34 cellular contexts compared by ENCODE assay signal in the genomic region with DNA sequence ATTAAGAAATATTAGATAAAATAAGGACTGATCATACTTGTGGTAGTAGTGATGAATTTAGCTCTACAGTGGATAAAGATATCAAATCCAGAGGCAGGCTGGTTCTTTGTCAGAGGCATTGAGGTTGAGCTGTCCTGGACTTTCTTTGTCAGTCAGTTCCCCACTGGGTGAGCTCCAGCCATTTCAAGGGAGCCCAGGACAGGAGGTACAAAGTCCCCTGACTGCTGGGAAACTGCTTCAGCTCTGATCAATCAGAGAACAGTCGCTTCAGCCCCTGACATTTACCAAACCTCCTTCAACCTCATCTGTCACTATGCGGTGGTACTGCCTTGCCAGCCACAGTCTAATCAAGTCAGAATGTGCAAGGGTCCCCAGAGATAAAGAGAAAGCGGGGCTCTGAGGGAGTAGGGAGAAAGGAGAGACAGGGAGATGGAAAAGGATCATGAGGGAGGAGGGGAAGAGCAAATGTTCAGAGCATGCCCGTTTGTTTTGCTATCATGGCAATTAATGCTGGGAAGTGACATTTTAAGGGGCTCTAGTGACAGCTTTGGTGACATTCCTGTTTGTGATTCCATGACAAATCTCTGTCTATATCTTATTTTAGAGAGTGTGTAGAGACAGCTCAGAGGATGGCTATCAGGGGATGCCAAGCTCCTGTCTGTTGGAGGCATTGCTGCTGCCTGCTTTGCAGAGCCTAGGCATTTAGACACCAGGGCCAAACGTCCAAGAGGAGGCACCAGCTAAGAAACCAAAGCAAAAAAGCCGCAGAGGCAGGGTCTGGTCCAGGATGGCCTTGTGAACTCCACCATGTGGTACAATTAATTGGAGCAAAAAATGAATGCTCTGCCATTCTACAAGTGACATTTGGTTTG.
"Had no signal": no experiment of that assay in that cellular context is flagged by ENCODE, and none has a peak within 500 bp of the region (broad histone marks: within the 10 kb centered on the region; RNA-seq: fewer than 3 reads in every experiment).

No MANE protein-coding gene starts in this region.

- H3K4me3 Mint-ChIP-seq: activated CD8-positive, alpha-beta memory T cell treated with anti-CD3 and anti-CD28 coated beads, Interleukin-2, amount 10 ng/mL, durations not matched to agents 7 days and 5 days; activated CD8-positive, alpha-beta T cell treated with anti-CD3 and anti-CD28 coated beads for 36 hours; activated naive CD8-positive, alpha-beta T cell; natural killer cell treated with Interleukin-12 subunit alpha and Interleukin-12 subunit beta and Interleukin-15 and Interleukin-18, amount 100 ng/mL, for 72 hours; stimulated activated memory B cell treated with anti-CD40 and anti-IgM and Interleukin-4, amounts not matched to agents 10 μg/mL and 1 μg/mL and 100 μg/mL, for 72 hours; stimulated activated naive CD8-positive, alpha-beta T cell treated with anti-CD3 and anti-CD28 coated beads, Interleukin-15, amount 100 ng/mL, for 72 hours; T-helper 17 cell had no signal

- H3K4me2 ChIP-seq: smooth muscle cell had no signal

- H3K27me3 ChIP-seq: body of pancreas, cardiac muscle cell, colonic mucosa, gastrocnemius medialis, neutrophil, sigmoid colon, upper lobe of left lung, vagina had no signal

- H3K36me3 Mint-ChIP-seq: activated CD8-positive, alpha-beta memory T cell treated with anti-CD3 and anti-CD28 coated beads, Interleukin-2, amount 10 ng/mL, durations not matched to agents 7 days and 5 days; activated naive CD8-positive, alpha-beta T cell; natural killer cell treated with Interleukin-12 subunit alpha and Interleukin-12 subunit beta and Interleukin-15 and Interleukin-18, amount 100 ng/mL, for 72 hours; stimulated activated memory B cell treated with anti-CD40 and anti-IgM and Interleukin-4, amounts not matched to agents 10 μg/mL and 1 μg/mL and 100 μg/mL, for 72 hours had no signal

- H3K4me1 Mint-ChIP-seq: activated CD8-positive, alpha-beta memory T cell treated with anti-CD3 and anti-CD28 coated beads, Interleukin-2, amount 10 ng/mL, durations not matched to agents 7 days and 5 days; stimulated activated memory B cell treated with anti-CD40 and anti-IgM and Interleukin-4, amounts not matched to agents 10 μg/mL and 1 μg/mL and 100 μg/mL, for 72 hours; stimulated activated naive CD8-positive, alpha-beta T cell treated with anti-CD3 and anti-CD28 coated beads, Interleukin-15, amount 100 ng/mL, for 72 hours; T-helper 17 cell had no signal

- H3K9me3 ChIP-seq: body of pancreas, colonic mucosa, gastrocnemius medialis, lower lobe of right lung, mucosa of descending colon, neutrophil, sigmoid colon, upper lobe of left lung, vagina had no signal

- H3K4me1 ChIP-seq: body of pancreas, colonic mucosa, gastrocnemius medialis, lower lobe of right lung, sigmoid colon, upper lobe of left lung, vagina had no signal

- H3K27ac ChIP-seq: body of pancreas, cardiac muscle cell, colonic mucosa, epithelial cell of prostate, gastrocnemius medialis, lower lobe of right lung, neutrophil, sigmoid colon, upper lobe of left lung, vagina, WERI-Rb-1 had no signal

- DNase-seq: activated CD4-positive, alpha-beta T cell treated with anti-CD3 and anti-CD28 coated beads, Interleukin-2, amount 50 U/mL, for 1 hour; activated CD4-positive, CD25-positive, alpha-beta regulatory T cell treated with anti-CD3 and anti-CD28 coated beads, Interleukin-2, amount 50 U/mL, for 72 hours; activated CD8-positive, alpha-beta memory T cell treated with anti-CD3 and anti-CD28 coated beads, Interleukin-2, amount 10 ng/mL, durations not matched to agents 7 days and 5 days; activated CD8-positive, alpha-beta T cell treated with anti-CD3 and anti-CD28 coated beads for 36 hours; activated naive CD4-positive, alpha-beta T cell treated with Interleukin-2 at 50 U/mL for 16 hours; activated T-cell treated with anti-CD3 and anti-CD28 coated beads, Interleukin-2, amount 50 U/mL, for 48 hours; body of pancreas; cerebellar nuclear complex; colonic mucosa; effector CD8-positive, alpha-beta T cell; gastrocnemius medialis; hippocampal formation; kidney; left colon; lower lobe of right lung; mesendoderm; mucosa of descending colon; sigmoid colon; stimulated activated CD4-positive, alpha-beta T cell treated with anti-CD3 and anti-CD28 coated beads, Interleukin-1b, Interleukin-23, amount 100 ng/mL, for 48 hours; stimulated activated CD4-positive, alpha-beta T cell treated with anti-CD3 and anti-CD28 coated beads, Interleukin-4, amount 100 ng/mL, for 4 hours; stimulated activated CD8-positive, alpha-beta memory T cell treated with anti-CD3 and anti-CD28 coated beads, Interleukin-4, amount 100 ng/mL, for 48 hours; stimulated activated naive CD8-positive, alpha-beta T cell treated with anti-CD3 and anti-CD28 coated beads, Interleukin-15, amount 100 ng/mL, for 72 hours; T-helper 17 cell; T1000; upper lobe of left lung; WERI-Rb-1 had no signal

- H3K4me3 ChIP-seq: body of pancreas, cardiac muscle cell, colonic mucosa, gastrocnemius medialis, lower lobe of right lung, mucosa of descending colon, sigmoid colon, smooth muscle cell, upper lobe of left lung, vagina had no signal

- ATAC-seq: activated CD8-positive, alpha-beta memory T cell treated with anti-CD3 and anti-CD28 coated beads, Interleukin-2, amount 10 ng/mL, durations not matched to agents 7 days and 5 days; activated CD8-positive, alpha-beta T cell treated with anti-CD3 and anti-CD28 coated beads for 36 hours; body of pancreas; gastrocnemius medialis; left colon; lower lobe of right lung; mucosa of descending colon; natural killer cell treated with Interleukin-12 subunit alpha and Interleukin-12 subunit beta and Interleukin-15 and Interleukin-18, amount 100 ng/mL, for 72 hours; stimulated activated memory B cell treated with anti-CD40 and anti-IgM and Interleukin-4, amounts not matched to agents 10 μg/mL and 1 μg/mL and 100 μg/mL, for 72 hours; stimulated activated naive CD8-positive, alpha-beta T cell treated with anti-CD3 and anti-CD28 coated beads, Interleukin-15, amount 100 ng/mL, for 72 hours; T-helper 17 cell had no signal

- H3K27me3 Mint-ChIP-seq: activated CD8-positive, alpha-beta memory T cell treated with anti-CD3 and anti-CD28 coated beads, Interleukin-2, amount 10 ng/mL, durations not matched to agents 7 days and 5 days; activated CD8-positive, alpha-beta T cell treated with anti-CD3 and anti-CD28 coated beads for 36 hours; natural killer cell treated with Interleukin-12 subunit alpha and Interleukin-12 subunit beta and Interleukin-15 and Interleukin-18, amount 100 ng/mL, for 72 hours; stimulated activated memory B cell treated with anti-CD40 and anti-IgM and Interleukin-4, amounts not matched to agents 10 μg/mL and 1 μg/mL and 100 μg/mL, for 72 hours; stimulated activated naive CD8-positive, alpha-beta T cell treated with anti-CD3 and anti-CD28 coated beads, Interleukin-15, amount 100 ng/mL, for 72 hours; T-helper 17 cell had no signal

- H3K36me3 ChIP-seq: cardiac muscle cell, colonic mucosa, gastrocnemius medialis, lower lobe of right lung, neutrophil, sigmoid colon, upper lobe of left lung, vagina had no signal

- H3K27ac Mint-ChIP-seq: activated CD8-positive, alpha-beta memory T cell treated with anti-CD3 and anti-CD28 coated beads, Interleukin-2, amount 10 ng/mL, durations not matched to agents 7 days and 5 days; activated CD8-positive, alpha-beta T cell treated with anti-CD3 and anti-CD28 coated beads for 36 hours; activated naive CD8-positive, alpha-beta T cell; natural killer cell treated with Interleukin-12 subunit alpha and Interleukin-12 subunit beta and Interleukin-15 and Interleukin-18, amount 100 ng/mL, for 72 hours; stimulated activated memory B cell treated with anti-CD40 and anti-IgM and Interleukin-4, amounts not matched to agents 10 μg/mL and 1 μg/mL and 100 μg/mL, for 72 hours; stimulated activated naive CD8-positive, alpha-beta T cell treated with anti-CD3 and anti-CD28 coated beads, Interleukin-15, amount 100 ng/mL, for 72 hours; T-helper 17 cell had no signal
